Comparison of ENCODE assay signal across 8 cellular contexts in genomic region chr6:32439708-32440214, GRCh38. TPM values are rescaled to one million over a fixed set of nuclear protein-coding genes. Genes with fewer than 3 reads are reported as not detected.
DNase-seq lines count a peak whose midpoint lies in the region; ATAC-seq, FAIRE-seq and TF ChIP-seq lines count a peak whose summit lies in the region.

HLA-DRA (plus strand) TSS chr6:32439887; CDS start chr6:32439951, 64 bp downstream.

- peak; percentile 86 for ATAC-seq in HG03354 (IDR thresholded peaks at IDR 0.05; ENCODE audit: poor library complexity, severe bottlenecking, unreplicated experiment)

- TF ChIP-seq POLR2A in Raji (IDR thresholded peaks at IDR 0.05; ENCODE audit: insufficient read depth, low read depth, low read length), result peak; percentile 89

- peak; percentile 61 for DNase-seq in Daoy (ENCODE audit: low read depth)
- peak; percentile 33 for DNase-seq in GM19240 (ENCODE audit: insufficient read length, low spot score)
- peak; percentile 60 for DNase-seq in central memory CD4-positive, alpha-beta T cell
- DNase-seq in superior temporal gyrus (ENCODE audit: extremely low spot score), result peak; percentile 83
- DNase-seq in HPDE6-E6E7 (ENCODE audit: extremely low spot score), result no peak

- peak; percentile 96 for FAIRE-seq in islet of Langerhans (lab: Jason Lieb, UNC)

RNA-seq across cellular contexts. Expression of gene HLA-DRA, which starts in this region (rescaled TPM):
- 0.46 and 2.2 TPM in 2 replicates for total RNA-seq in Daoy (2014; rRNA removed; shearing (Covaris generic))
